In the genomic region with DNA sequence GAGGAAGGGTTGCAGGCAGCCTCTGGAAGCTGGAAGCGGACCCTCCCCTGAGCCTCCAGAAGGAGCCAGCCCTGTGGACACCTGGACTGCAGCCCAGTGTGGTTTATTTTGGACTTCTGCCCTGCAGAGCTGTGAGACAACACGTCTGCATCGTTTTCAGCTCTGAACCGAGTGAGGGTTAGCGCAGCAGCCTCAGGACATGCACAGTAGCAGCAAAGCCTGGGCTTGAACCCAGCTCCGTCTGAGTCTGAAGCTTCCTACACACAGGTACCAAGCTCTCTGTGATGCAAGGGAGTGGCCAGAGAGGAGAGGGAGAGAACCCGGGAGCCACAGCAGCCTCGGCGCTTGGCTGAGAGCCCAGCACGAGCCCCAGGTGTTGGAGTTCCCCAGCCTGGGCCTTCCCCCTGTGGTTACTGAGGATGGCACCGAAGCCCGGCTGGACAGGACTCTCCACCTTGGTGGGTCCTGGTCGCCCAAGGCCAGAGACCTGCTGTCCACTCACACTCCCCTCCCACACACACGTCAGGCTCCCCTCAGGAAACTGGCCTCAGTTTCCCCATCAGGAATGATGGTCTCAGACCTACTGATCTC, we compare ENCODE assay signal across 12 cellular contexts.
DNase-seq lines count a peak whose midpoint lies in the region; ATAC-seq and TF ChIP-seq lines count a peak whose summit lies in the region.
"Had no signal": no experiment of that assay in that cellular context is flagged by ENCODE, and none has a peak within 500 bp of the region (broad histone marks: within the 10 kb centered on the region; RNA-seq: fewer than 3 reads in every experiment).

No MANE protein-coding gene starts in this region.

- H3K4me1 ChIP-seq in HEK293 (ENCODE audit: control insufficient read depth, insufficient read depth, low read length): 0 out of 2 replicates have a peak, but pooled peaks cover 5% of the 10 kb centered on the region
- no peaks in the 10 kb centered on the region for H3K4me1 ChIP-seq in Panc1 (ENCODE audit: control insufficient read depth, insufficient read depth, low read length)
- no peaks in the 10 kb centered on the region for H3K4me1 ChIP-seq in prostate gland (replicated peaks)
- H3K4me1 ChIP-seq: SJSA1 had no signal

- WGBS in prostate gland: 19% methylated on average over 11 of the region's 14 CpGs

- in situ Hi-C loops in Panc1 (cut with HindIII; ENCODE audit: low pct_unique_long_range_greater_than_20kb, low sequenced_read_pairs): no loop called here

- no TSS peak for BruUV-seq in Panc1 (replicated peaks; lab: Mats Ljungman, UMichigan)

- no peak for DNase-seq in Panc1 (ENCODE audit: low read depth, low spot score)
- peak; percentile 70 for DNase-seq in Right ventricle myocardium superior
- DNase-seq in prostate gland (ENCODE audit: low spot score): peak; percentile 79
- DNase-seq in NCI-H2227 (lab: John Stamatoyannopoulos, UW; ENCODE audit: unreplicated experiment): no peak
- DNase-seq in GM10248 (ENCODE audit: extremely low spot score): no peak
- DNase-seq in islet precursor cell: no peak
- DNase-seq: activated CD4-positive, CD25-positive, alpha-beta regulatory T cell; activated T-cell treated with anti-CD3 and anti-CD28 coated beads, Interleukin-2, amount 50 U/mL, for 1 hour; CD4-positive, CD25-positive, alpha-beta regulatory T cell had no signal

- ATAC-seq in Panc1 (peak; percentile 58; the same call in 1 of the 2 replicates), Right ventricle myocardium superior (ENCODE audit: poor library complexity) (peak; percentile 63), HG03097 (IDR thresholded peaks at IDR 0.05; ENCODE audit: low FRiP score, unreplicated experiment) (no peak)

- CTCF ChIA-PET in HEK293 (lab: Yijun Ruan, JAX) (no interaction called here), Panc1 (lab: Charles Lee) (no interaction called here), GM10248 (lab: Yijun Ruan, JAX) (no interaction called here)

- POLR2A ChIA-PET in HEK293 (lab: Yijun Ruan, JAX) (no interaction called here), Panc1 (lab: Charles Lee) (no interaction called here), GM10248 (lab: Yijun Ruan, JAX) (no interaction called here)

- TF ChIP-seq POLR2A in prostate gland (IDR thresholded peaks at IDR 0.05): no peak

- H3K27ac ChIP-seq in HEK293 (ENCODE audit: extremely low read depth, low read depth, low read length) (no peak overlapping the region), Panc1 (ENCODE audit: low read length) (no peak overlapping the region), prostate gland (no peak overlapping the region)
- H3K27ac ChIP-seq: SJSA1 had no signal

- intact Hi-C loops in Panc1 (cut with micrococcal nuclease; ENCODE audit: unreplicated experiment): no loop called here
- intact Hi-C loops in Right ventricle myocardium superior (cut with DNase I): no loop called here
- intact Hi-C loops in prostate gland (cut with DNase I): no loop called here

- H3K9me3 ChIP-seq in HEK293 (ENCODE audit: control insufficient read depth, insufficient read depth, low read depth, low read length) (no peaks in the 10 kb centered on the region), Panc1 (ENCODE audit: control insufficient read depth, insufficient read depth, low read depth, low read length) (no peaks in the 10 kb centered on the region), prostate gland (no peaks in the 10 kb centered on the region)
- H3K9me3 ChIP-seq: SJSA1 had no signal

- H3K4me3 ChIP-seq in HEK293 (ENCODE audit: low read depth, low read length) (no peak overlapping the region), Panc1 (ENCODE audit: low read depth in 2 of 2, low read length in 2 of 2) (no peak overlapping the region), prostate gland (no peak overlapping the region)
- H3K4me3 ChIP-seq: SJSA1 had no signal

- TF ChIP-seq CTCF in HEK293 (tag by site-specific recombination; IDR thresholded peaks at IDR 0.05) (no peak), Panc1 (IDR thresholded peaks at IDR 0.05) (no peak), prostate gland (IDR thresholded peaks at IDR 0.05) (no peak), GM10248 (IDR thresholded peaks at IDR 0.05; ENCODE audit: control extremely low read depth, extremely low read depth, low read depth, missing control alignments) (no peak)

- H3K27me3 ChIP-seq in Panc1 (ENCODE audit: control insufficient read depth, insufficient read depth, low read length) (no peaks in the 10 kb centered on the region; the same call in 1 of the 2 replicates), prostate gland (replicated peaks; ENCODE audit: insufficient read depth) (peaks cover 6% of the 10 kb centered on the region)

- H3K36me3 ChIP-seq in HEK293 (ENCODE audit: control insufficient read depth in 2 of 2, insufficient read depth in 1 of 2, low read length in 2 of 2) (no peaks in the 10 kb centered on the region), Panc1 (ENCODE audit: control insufficient read depth, insufficient read depth, low read length) (no peaks in the 10 kb centered on the region), prostate gland (no peaks in the 10 kb centered on the region)
- H3K36me3 ChIP-seq: SJSA1 had no signal

TF ChIP-seq in HEK293, 187 proteins besides CTCF, POLR2A, EP300 and RAD21:
- TF ChIP-seq ZNF146 (tag by site-specific recombination; IDR thresholded peaks at IDR 0.05) (no peak), ZNF10 (tag by site-specific recombination; IDR thresholded peaks at IDR 0.05) (0 out of 2 replicates have a peak, but pooled peaks have one; percentile 47), ZIC2 (tag by site-specific recombination; IDR thresholded peaks at IDR 0.05) (peak; percentile 28; the same call in 1 of the 2 replicates), ZNF366 (tag by site-specific recombination; conservative IDR thresholded peaks at IDR 0.05) (no peak), OSR2 (tag by site-specific recombination; IDR thresholded peaks at IDR 0.05) (peak; percentile 77), ZNF558 (tag by site-specific recombination; IDR thresholded peaks at IDR 0.05) (no peak), MYNN (tag by site-specific recombination; IDR thresholded peaks at IDR 0.05; ENCODE audit: borderline replicate concordance) (no peak), ZNF792 (tag by site-specific recombination; IDR thresholded peaks at IDR 0.05) (no peak), ZSCAN16 (tag by site-specific recombination; IDR thresholded peaks at IDR 0.05) (no peak), GLIS1 (tag by site-specific recombination; IDR thresholded peaks at IDR 0.05) (peak; percentile 41; the same call in 1 of the 2 replicates), ZNF211 (tag by site-specific recombination; IDR thresholded peaks at IDR 0.05; ENCODE audit: low read depth) (no peak), ZBTB8A (tag by site-specific recombination; IDR thresholded peaks at IDR 0.05) (0 out of 2 replicates have a peak, but pooled peaks have one; percentile 21)
- TF ChIP-seq, protein P1, sequence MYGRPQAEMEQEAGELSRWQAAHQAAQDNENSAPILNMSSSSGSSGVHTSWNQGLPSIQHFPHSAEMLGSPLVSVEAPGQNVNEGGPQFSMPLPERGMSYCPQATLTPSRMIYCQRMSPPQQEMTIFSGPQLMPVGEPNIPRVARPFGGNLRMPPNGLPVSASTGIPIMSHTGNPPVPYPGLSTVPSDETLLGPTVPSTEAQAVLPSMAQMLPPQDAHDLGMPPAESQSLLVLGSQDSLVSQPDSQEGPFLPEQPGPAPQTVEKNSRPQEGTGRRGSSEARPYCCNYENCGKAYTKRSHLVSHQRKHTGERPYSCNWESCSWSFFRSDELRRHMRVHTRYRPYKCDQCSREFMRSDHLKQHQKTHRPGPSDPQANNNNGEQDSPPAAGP (tag by site-specific recombination; IDR thresholded peaks at IDR 0.05): no peak

Comparison
In these comparisons a context has a peak if more than half of its experiments do, and no peak if none do; other contexts are left out.
1. DNase-seq: peak in Right ventricle myocardium superior (single experiment) and prostate gland (single experiment); none in Panc1 (single experiment), NCI-H2227 (single experiment), GM10248 (single experiment) and islet precursor cell (single experiment).